Comparison of ENCODE assay signal across 30 cellular contexts in the genomic region with DNA sequence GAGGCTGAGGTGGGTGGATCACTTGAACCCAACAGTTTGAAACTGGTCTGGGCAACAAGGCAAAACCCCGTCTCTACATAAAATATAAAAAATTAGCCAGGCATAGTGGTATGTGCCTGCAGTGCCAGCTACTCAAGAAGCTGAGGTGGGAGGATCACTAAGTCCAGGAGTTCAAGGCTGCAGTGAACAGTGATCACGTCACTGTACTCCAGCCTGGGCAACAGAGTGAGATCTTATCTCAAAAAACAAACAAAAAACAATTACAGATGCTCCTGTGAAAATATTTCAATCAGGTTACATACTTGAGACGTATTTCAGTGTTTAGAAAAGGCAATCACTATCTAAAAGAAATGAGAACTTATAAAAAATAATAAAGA. TPM values are rescaled to one million over a fixed set of nuclear protein-coding genes. Genes with fewer than 3 reads are reported as not detected.
A peak's percentile ranks its signal among the peaks of the same experiment; 100 is the strongest.
DNase-seq lines count a peak whose midpoint lies in the region; ATAC-seq and TF ChIP-seq lines count a peak whose summit lies in the region.
"Had no signal": no experiment of that assay in that cellular context is flagged by ENCODE, and none has a peak within 500 bp of the region (broad histone marks: within the 10 kb centered on the region; RNA-seq: fewer than 3 reads in every experiment).

No MANE protein-coding gene starts in this region.

- intact Hi-C loops in lower lobe of right lung (cut with DNase I): no loop called here

- no peak for ATAC-seq in T-helper 17 cell
- peak in 1 of 2 donors; percentile 65 for ATAC-seq in lower lobe of right lung
- ATAC-seq in HG02623 (IDR thresholded peaks at IDR 0.05; ENCODE audit: unreplicated experiment): no peak
- ATAC-seq: activated CD8-positive, alpha-beta memory T cell treated with anti-CD3 and anti-CD28 coated beads, Interleukin-2, amount 10 ng/mL, durations not matched to agents 7 days and 5 days; activated T-cell treated with anti-CD3 and anti-CD28 coated beads, Interleukin-2, amount 50 U/mL, for 4 hours had no signal

- no peak for TF ChIP-seq POLR2A in erythroblast (IDR thresholded peaks at IDR 0.05; ENCODE audit: low read length)

- peak overlapping the region; percentile 78 for H3K27ac ChIP-seq in 22Rv1
- H3K27ac ChIP-seq in lower lobe of right lung: peak overlapping the region; percentile 13
- H3K27ac ChIP-seq: coronary artery, neural progenitor cell had no signal

- H3K4me1 ChIP-seq in lower lobe of right lung: peaks cover 15% of the 10 kb centered on the region
- H3K4me1 ChIP-seq: neural progenitor cell, testis had no signal

- H3K9me3 ChIP-seq in T-helper 17 cell (ENCODE audit: control insufficient read depth, low read length, poor library complexity, severe bottlenecking) (no peaks in the 10 kb centered on the region), lower lobe of right lung (peaks cover 11% of the 10 kb centered on the region)
- H3K9me3 ChIP-seq: testis had no signal

- H3K27me3 ChIP-seq in lower lobe of right lung (ENCODE audit: low read depth): no peaks in the 10 kb centered on the region
- H3K27me3 ChIP-seq: ascending aorta, neural progenitor cell, testis had no signal

- no peak overlapping the region for H3K4me3 ChIP-seq in lower lobe of right lung
- H3K4me3 ChIP-seq: coronary artery, neural progenitor cell, testis had no signal

- peaks cover 6% of the 10 kb centered on the region for H3K9me3 Mint-ChIP-seq in glutamatergic neuron (ENCODE audit: unreplicated experiment)

- no peak for DNase-seq in T-helper 17 cell
- peak; percentile 45 to 63 for DNase-seq in erythroblast (lab: John Stamatoyannopoulos, UW)
- no peak for DNase-seq in lower lobe of right lung
- DNase-seq in SHP77 treated with DMSO at 0.1 percent for 48 hours (lab: John Stamatoyannopoulos, UW): no peak
- no peak for DNase-seq in glutamatergic neuron
- DNase-seq in T1000 (lab: John Stamatoyannopoulos, UW): no peak
- DNase-seq: activated CD4-positive, alpha-beta T cell treated with anti-CD3 and anti-CD28 coated beads, Interleukin-2, amount 50 U/mL, for 1 hour; activated CD8-positive, alpha-beta memory T cell treated with anti-CD3 and anti-CD28 coated beads, Interleukin-2, amount 10 ng/mL, durations not matched to agents 7 days and 5 days; activated gamma-delta T cell; activated naive CD8-positive, alpha-beta T cell treated with anti-CD3 and anti-CD28 coated beads for 36 hours; activated T-cell treated with anti-CD3 and anti-CD28 coated beads, Interleukin-2, amount 50 U/mL, for 4 hours; effector memory CD4-positive, alpha-beta T cell; foreskin fibroblast; Karpas-422; MV-4-11; NCI-H1436 treated with DMSO at 0.1 percent for 48 hours; NCI-H2081 treated with DMSO at 0.1 percent for 48 hours; right cardiac atrium; SIG-M5; stimulated activated CD8-positive, alpha-beta memory T cell treated with anti-CD3 and anti-CD28 coated beads, Interleukin-4, amount 100 ng/mL, for 48 hours; SW 1271; T-helper 9 cell; testis had no signal

- no peaks in the 10 kb centered on the region for H3K27me3 Mint-ChIP-seq in T-helper 17 cell
- no peaks in the 10 kb centered on the region for H3K27me3 Mint-ChIP-seq in glutamatergic neuron (ENCODE audit: unreplicated experiment)
- H3K27me3 Mint-ChIP-seq: activated CD8-positive, alpha-beta memory T cell treated with anti-CD3 and anti-CD28 coated beads, Interleukin-2, amount 10 ng/mL, durations not matched to agents 7 days and 5 days; activated naive CD8-positive, alpha-beta T cell treated with anti-CD3 and anti-CD28 coated beads for 36 hours; stimulated activated naive CD8-positive, alpha-beta T cell treated with anti-CD3 and anti-CD28 coated beads, Interleukin-15, Interleukin-2, amounts not matched to agents 100 ng/mL and 50 ng/mL, for 24 hours had no signal

- TF ChIP-seq CTCF in 22Rv1 (IDR thresholded peaks at IDR 0.05) (no peak), lower lobe of right lung (IDR thresholded peaks at IDR 0.05) (no peak), glutamatergic neuron (IDR thresholded peaks at IDR 0.05; ENCODE audit: partially characterized antibody, unreplicated experiment) (no peak)

- H3K36me3 Mint-ChIP-seq in T-helper 17 cell (ENCODE audit: low read depth): no peaks in the 10 kb centered on the region
- peaks cover 5% of the 10 kb centered on the region for H3K36me3 Mint-ChIP-seq in glutamatergic neuron (ENCODE audit: unreplicated experiment)

- no peaks in the 10 kb centered on the region for H3K36me3 ChIP-seq in lower lobe of right lung
- H3K36me3 ChIP-seq: ascending aorta had no signal

- H3K4me1 Mint-ChIP-seq in T-helper 17 cell: peaks cover 29% of the 10 kb centered on the region
- peaks cover 3% of the 10 kb centered on the region for H3K4me1 Mint-ChIP-seq in glutamatergic neuron (ENCODE audit: low read depth, unreplicated experiment)
- H3K4me1 Mint-ChIP-seq: neural progenitor cell had no signal

- H3K27ac Mint-ChIP-seq in T-helper 17 cell (peak overlapping the region; percentile 0), glutamatergic neuron (ENCODE audit: unreplicated experiment) (no peak overlapping the region)
- H3K27ac Mint-ChIP-seq: activated CD8-positive, alpha-beta memory T cell treated with anti-CD3 and anti-CD28 coated beads, Interleukin-2, amount 10 ng/mL, durations not matched to agents 7 days and 5 days; activated naive CD8-positive, alpha-beta T cell treated with anti-CD3 and anti-CD28 coated beads for 36 hours; neural progenitor cell; stimulated activated naive CD8-positive, alpha-beta T cell treated with anti-CD3 and anti-CD28 coated beads, Interleukin-15, Interleukin-2, amounts not matched to agents 100 ng/mL and 50 ng/mL, for 24 hours had no signal

- H3K4me3 Mint-ChIP-seq in T-helper 17 cell: no peak overlapping the region
- no peak overlapping the region for H3K4me3 Mint-ChIP-seq in glutamatergic neuron (ENCODE audit: unreplicated experiment)
- H3K4me3 Mint-ChIP-seq: activated CD8-positive, alpha-beta memory T cell treated with anti-CD3 and anti-CD28 coated beads, Interleukin-2, amount 10 ng/mL, durations not matched to agents 7 days and 5 days; activated naive CD8-positive, alpha-beta T cell treated with anti-CD3 and anti-CD28 coated beads for 36 hours; activated T-cell treated with anti-CD3 and anti-CD28 coated beads, Interleukin-2, amount 50 U/mL, for 4 hours; neural progenitor cell; stimulated activated naive CD8-positive, alpha-beta T cell treated with anti-CD3 and anti-CD28 coated beads, Interleukin-15, Interleukin-2, amounts not matched to agents 100 ng/mL and 50 ng/mL, for 24 hours; WTC11 had no signal

RNA-seq across cellular contexts. Expression of gene RANBP9, which starts 33.8 kb away (rescaled TPM):
- total RNA-seq in T-helper 17 cell (10 to 100 TPM; 74.4 to 99.9 TPM), lower lobe of right lung (37.0 TPM), glutamatergic neuron (ENCODE audit: unreplicated experiment) (50.2 TPM)

Comparison
In these comparisons a context has a peak if more than half of its experiments do, and no peak if none do; other contexts are left out.
1. DNase-seq: peak in erythroblast (2 of 2); none in T-helper 17 cell (0 of 3), lower lobe of right lung (single experiment), SHP77 treated with DMSO at 0.1 percent for 48 hours (single experiment), glutamatergic neuron (single experiment) and T1000 (single experiment).